In genomic region chr11:25891960-25892359, GRCh38 we compare ENCODE assay signal across 28 cellular contexts.
"Had no signal": no experiment of that assay in that cellular context is flagged by ENCODE, and none has a peak within 500 bp of the region (broad histone marks: within the 10 kb centered on the region; RNA-seq: fewer than 3 reads in every experiment).

No MANE protein-coding gene starts in this region.

- ATAC-seq: naive thymus-derived CD8-positive, alpha-beta T cell; natural killer cell treated with Interleukin-12 subunit alpha and Interleukin-12 subunit beta and Interleukin-15 and Interleukin-18, amount 100 ng/mL, for 72 hours; pancreas; right cardiac atrium; sciatic nerve; stimulated activated memory B cell treated with anti-CD40 and anti-IgM and Interleukin-4, amounts not matched to agents 10 μg/mL and 1 μg/mL and 100 μg/mL, for 72 hours; stimulated activated naive CD8-positive, alpha-beta T cell treated with anti-CD3 and anti-CD28 coated beads, Interleukin-15, amount 100 ng/mL, for 72 hours; stimulated activated naive CD8-positive, alpha-beta T cell treated with anti-CD3 and anti-CD28 coated beads, Interleukin-15, Interleukin-2, amounts not matched to agents 100 U/mL and 50 U/mL, for 24 hours; upper lobe of right lung had no signal

- H3K9me3 ChIP-seq: neutrophil, pancreas, prostate gland, spleen, suprapubic skin, testis, tibial artery, transverse colon, upper lobe of right lung, uterus had no signal

- H3K36me3 ChIP-seq: neutrophil, pancreas, prostate gland, spleen, suprapubic skin, tibial artery, transverse colon, upper lobe of right lung, uterus had no signal

- H3K4me2 ChIP-seq: smooth muscle cell had no signal

- DNase-seq: naive thymus-derived CD8-positive, alpha-beta T cell; nephron progenitor cell; nucleus accumbens; pancreas; right cardiac atrium; spleen; stimulated activated CD4-positive, alpha-beta T cell treated with anti-CD3 and anti-CD28 coated beads, Interleukin-12 subunit alpha, Interleukin-12 subunit beta, amount 100 ng/mL, for 4 hours; stimulated activated CD4-positive, alpha-beta T cell treated with anti-CD3 and anti-CD28 coated beads, Interleukin-1b, Interleukin-23, amount 100 ng/mL, for 48 hours; stimulated activated CD4-positive, alpha-beta T cell treated with anti-CD3 and anti-CD28 coated beads, Interleukin-4, amount 100 ng/mL, for 1 hour; stimulated activated CD4-positive, alpha-beta T cell treated with anti-CD3 and anti-CD28 coated beads, Interleukin-4, amount 100 ng/mL, for 4 hours; stimulated activated CD8-positive, alpha-beta memory T cell treated with anti-CD3 and anti-CD28 coated beads, Interleukin-4, amount 100 ng/mL, for 48 hours; stimulated activated naive CD4-positive, alpha-beta T cell; stimulated activated naive CD8-positive, alpha-beta T cell treated with anti-CD3 and anti-CD28 coated beads, Interleukin-15, amount 100 ng/mL, for 72 hours; stimulated activated naive CD8-positive, alpha-beta T cell treated with anti-CD3 and anti-CD28 coated beads, Interleukin-15, Interleukin-2, amounts not matched to agents 100 U/mL and 50 U/mL, for 24 hours; substantia nigra; testis; tibial artery; transverse colon; upper lobe of right lung; uterus had no signal

- H3K27ac ChIP-seq: neutrophil, pancreas, prostate gland, skin epidermis, spleen, suprapubic skin, testis, tibial artery, transverse colon, upper lobe of right lung, uterus had no signal

- H3K4me1 ChIP-seq: pancreas, prostate gland, spleen, suprapubic skin, testis, tibial artery, transverse colon, upper lobe of right lung, uterus had no signal

- H3K27me3 ChIP-seq: neutrophil, pancreas, spleen, suprapubic skin, testis, tibial artery, transverse colon, upper lobe of right lung, uterus had no signal

- H3K4me3 ChIP-seq: pancreas, prostate gland, skin epidermis, smooth muscle cell, spleen, suprapubic skin, testis, tibial artery, transverse colon, upper lobe of right lung, uterus had no signal
